In the genomic region with DNA sequence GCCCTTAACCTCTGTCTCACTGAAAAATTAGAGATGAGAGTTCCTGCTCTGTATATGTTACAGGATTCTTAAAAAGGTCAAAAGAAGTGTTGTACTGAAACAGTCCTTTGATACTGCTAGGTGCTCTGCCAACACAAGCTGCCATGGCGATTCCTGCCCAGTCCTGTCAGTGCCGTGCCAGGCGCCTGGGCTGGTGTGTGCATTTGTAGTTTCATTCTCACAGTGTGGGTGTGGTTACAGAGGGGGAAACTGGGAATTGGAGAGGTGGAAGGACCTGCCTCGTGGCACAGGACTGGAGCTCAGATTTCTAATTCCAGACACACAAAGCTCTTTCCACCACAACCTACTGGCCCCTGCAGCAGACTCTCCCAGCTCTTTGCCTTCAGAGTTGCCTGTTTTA, we compare ENCODE assay signal across 25 cellular contexts.
A peak's percentile ranks its signal among the peaks of the same experiment; 100 is the strongest.
DNase-seq lines count a peak whose midpoint lies in the region; ATAC-seq, FAIRE-seq and TF ChIP-seq lines count a peak whose summit lies in the region.
"Had no signal": no experiment of that assay in that cellular context is flagged by ENCODE, and none has a peak within 500 bp of the region (broad histone marks: within the 10 kb centered on the region; RNA-seq: fewer than 3 reads in every experiment).

No MANE protein-coding gene starts in this region.

- no peak overlapping the region for H3K27ac ChIP-seq in body of pancreas
- no peak overlapping the region for H3K27ac ChIP-seq in kidney (ENCODE audit: low read depth in 2 of 2, low read length in 2 of 2)
- H3K27ac ChIP-seq: epithelial cell of prostate, sigmoid colon, thoracic aorta had no signal

- H3K27me3 ChIP-seq in body of pancreas: no peaks in the 10 kb centered on the region
- H3K27me3 ChIP-seq: sigmoid colon had no signal

- H3K27ac Mint-ChIP-seq in activated CD4-positive, alpha-beta memory T cell treated with anti-CD3 and anti-CD28 coated beads for 36 hours: no peak overlapping the region
- no peak overlapping the region for H3K27ac Mint-ChIP-seq in activated naive CD8-positive, alpha-beta T cell treated with anti-CD3 and anti-CD28 coated beads, Interleukin-2, amount 50 U/mL, for 24 hours
- H3K27ac Mint-ChIP-seq: activated CD8-positive, alpha-beta T cell treated with anti-CD3 and anti-CD28 coated beads, Interleukin-2, amount 10 ng/mL, durations not matched to agents 7 days and 5 days; CD14-positive monocyte; immature natural killer cell; nephron progenitor cell had no signal

- no peak overlapping the region for H3K9ac ChIP-seq in kidney (ENCODE audit: low read length in 2 of 2)

- intact Hi-C loops in body of pancreas (cut with DNase I) (no loop called here), kidney (cut with DNase I) (no loop called here)
- intact Hi-C loops in activated CD4-positive, alpha-beta memory T cell treated with anti-CD3 and anti-CD28 coated beads for 36 hours (cut with micrococcal nuclease): no loop called here

- WGBS in body of pancreas, 2 donors: 11 to 25% methylated on average over 4 of the region's 4 CpGs

- CTCF ChIA-PET in activated CD4-positive, alpha-beta memory T cell treated with anti-CD3 and anti-CD28 coated beads for 36 hours (lab: Charles Lee): no interaction called here

- H3K36me3 Mint-ChIP-seq in activated CD4-positive, alpha-beta memory T cell treated with anti-CD3 and anti-CD28 coated beads for 36 hours: no peaks in the 10 kb centered on the region
- no peaks in the 10 kb centered on the region for H3K36me3 Mint-ChIP-seq in activated naive CD8-positive, alpha-beta T cell treated with anti-CD3 and anti-CD28 coated beads, Interleukin-2, amount 50 U/mL, for 24 hours (ENCODE audit: low read depth)
- H3K36me3 Mint-ChIP-seq: CD14-positive monocyte had no signal

- no peaks in the 10 kb centered on the region for H3K36me3 ChIP-seq in body of pancreas (replicated peaks in 1 of 2; ENCODE audit: insufficient read depth in 1 of 2, low read depth in 2 of 2)
- H3K36me3 ChIP-seq in kidney (ENCODE audit: control insufficient read depth in 1 of 2, insufficient read depth in 2 of 2, low read length in 2 of 2): no peaks in the 10 kb centered on the region
- H3K36me3 ChIP-seq: sigmoid colon, thoracic aorta had no signal

- peaks cover 8% of the 10 kb centered on the region for H3K9me3 Mint-ChIP-seq in activated CD4-positive, alpha-beta memory T cell treated with anti-CD3 and anti-CD28 coated beads for 36 hours
- no peaks in the 10 kb centered on the region for H3K9me3 Mint-ChIP-seq in activated naive CD8-positive, alpha-beta T cell treated with anti-CD3 and anti-CD28 coated beads, Interleukin-2, amount 50 U/mL, for 24 hours

- H3K4me3 Mint-ChIP-seq in activated CD4-positive, alpha-beta memory T cell treated with anti-CD3 and anti-CD28 coated beads for 36 hours: no peak overlapping the region
- no peak overlapping the region for H3K4me3 Mint-ChIP-seq in activated naive CD8-positive, alpha-beta T cell treated with anti-CD3 and anti-CD28 coated beads, Interleukin-2, amount 50 U/mL, for 24 hours
- H3K4me3 Mint-ChIP-seq: activated CD8-positive, alpha-beta T cell treated with anti-CD3 and anti-CD28 coated beads, Interleukin-2, amount 10 ng/mL, durations not matched to agents 7 days and 5 days; CD14-positive monocyte; H9; immature natural killer cell; nephron progenitor cell had no signal

- ATAC-seq in body of pancreas: peak; percentile 65
- no peak for ATAC-seq in activated naive CD8-positive, alpha-beta T cell treated with anti-CD3 and anti-CD28 coated beads, Interleukin-2, amount 50 U/mL, for 24 hours
- ATAC-seq: activated CD8-positive, alpha-beta T cell treated with anti-CD3 and anti-CD28 coated beads, Interleukin-2, amount 10 ng/mL, durations not matched to agents 7 days and 5 days had no signal

- peaks cover 10% of the 10 kb centered on the region for H3K4me1 ChIP-seq in body of pancreas
- H3K4me1 ChIP-seq in kidney (ENCODE audit: control insufficient read depth in 1 of 2, insufficient read depth in 1 of 2, low read depth in 1 of 2, low read length in 2 of 2): no peaks in the 10 kb centered on the region
- H3K4me1 ChIP-seq: sigmoid colon had no signal

- FAIRE-seq in kidney (lab: Jason Lieb, UNC): no peak
- FAIRE-seq: GM19239 had no signal

- DNase-seq in DMS 273 (lab: John Stamatoyannopoulos, UW; ENCODE audit: unreplicated experiment) (peak; percentile 69), DMS153 (lab: John Stamatoyannopoulos, UW) (peak; percentile 46), body of pancreas (peak in 3 of 4 donors; percentile 32 to 65 (median 54)), kidney (peak; percentile 35), NCI-H1048 (lab: John Stamatoyannopoulos, UW) (no peak)
- no peak for DNase-seq in activated CD4-positive, alpha-beta memory T cell treated with anti-CD3 and anti-CD28 coated beads for 36 hours
- no peak for DNase-seq in activated naive CD8-positive, alpha-beta T cell treated with anti-CD3 and anti-CD28 coated beads, Interleukin-2, amount 50 U/mL, for 24 hours
- DNase-seq: activated CD8-positive, alpha-beta T cell treated with anti-CD3 and anti-CD28 coated beads, Interleukin-2, amount 10 ng/mL, durations not matched to agents 7 days and 5 days; activated effector memory CD4-positive, alpha-beta T cell treated with Interleukin-2 at 50 U/mL for 16 hours; activated T-cell treated with anti-CD3 and anti-CD28 coated beads for 4 hours; foreskin fibroblast; H9; immature natural killer cell; Kasumi-1; NCI-H1092; nephron progenitor cell; OCI-M1; SHP77; sigmoid colon; stimulated activated naive CD4-positive, alpha-beta T cell treated with Interleukin-2 at 50 U/mL for 16 hours; SW 1271 had no signal

- H3K4me1 Mint-ChIP-seq in activated CD4-positive, alpha-beta memory T cell treated with anti-CD3 and anti-CD28 coated beads for 36 hours (ENCODE audit: low read depth): no peaks in the 10 kb centered on the region
- H3K4me1 Mint-ChIP-seq in activated naive CD8-positive, alpha-beta T cell treated with anti-CD3 and anti-CD28 coated beads, Interleukin-2, amount 50 U/mL, for 24 hours: no peaks in the 10 kb centered on the region
- H3K4me1 Mint-ChIP-seq: immature natural killer cell had no signal

- H3K4me3 ChIP-seq in body of pancreas: no peak overlapping the region
- no peak overlapping the region for H3K4me3 ChIP-seq in kidney (ENCODE audit: low read length in 2 of 2)
- H3K4me3 ChIP-seq: sigmoid colon, thoracic aorta had no signal

- no peak for TF ChIP-seq CTCF in body of pancreas (IDR thresholded peaks at IDR 0.05)
- TF ChIP-seq CTCF in kidney (IDR thresholded peaks at IDR 0.05; ENCODE audit: borderline replicate concordance, extremely low read depth, insufficient read depth): no peak

- no peaks in the 10 kb centered on the region for H3K27me3 Mint-ChIP-seq in activated CD4-positive, alpha-beta memory T cell treated with anti-CD3 and anti-CD28 coated beads for 36 hours
- H3K27me3 Mint-ChIP-seq in activated naive CD8-positive, alpha-beta T cell treated with anti-CD3 and anti-CD28 coated beads, Interleukin-2, amount 50 U/mL, for 24 hours: no peaks in the 10 kb centered on the region

- POLR2A ChIA-PET in activated CD4-positive, alpha-beta memory T cell treated with anti-CD3 and anti-CD28 coated beads for 36 hours (lab: Charles Lee): no interaction called here

- H3K9me3 ChIP-seq in body of pancreas (no peaks in the 10 kb centered on the region), kidney (ENCODE audit: control insufficient read depth in 1 of 2, low read length in 2 of 2) (no peaks in the 10 kb centered on the region)
- H3K9me3 ChIP-seq: sigmoid colon, thoracic aorta had no signal

- TF ChIP-seq POLR2A in body of pancreas (IDR thresholded peaks at IDR 0.05): no peak

Comparison
In these comparisons a context has a peak if more than half of its experiments do, and no peak if none do; other contexts are left out.
1. DNase-seq: peak in DMS 273 (single experiment), DMS153 (single experiment), body of pancreas (3 of 4) and kidney (single experiment); none in activated CD4-positive, alpha-beta memory T cell treated with anti-CD3 and anti-CD28 coated beads for 36 hours (single experiment), activated naive CD8-positive, alpha-beta T cell treated with anti-CD3 and anti-CD28 coated beads, Interleukin-2, amount 50 U/mL, for 24 hours (single experiment) and NCI-H1048 (single experiment).